ENCODE assay signal across 29 cellular contexts in the genomic region with DNA sequence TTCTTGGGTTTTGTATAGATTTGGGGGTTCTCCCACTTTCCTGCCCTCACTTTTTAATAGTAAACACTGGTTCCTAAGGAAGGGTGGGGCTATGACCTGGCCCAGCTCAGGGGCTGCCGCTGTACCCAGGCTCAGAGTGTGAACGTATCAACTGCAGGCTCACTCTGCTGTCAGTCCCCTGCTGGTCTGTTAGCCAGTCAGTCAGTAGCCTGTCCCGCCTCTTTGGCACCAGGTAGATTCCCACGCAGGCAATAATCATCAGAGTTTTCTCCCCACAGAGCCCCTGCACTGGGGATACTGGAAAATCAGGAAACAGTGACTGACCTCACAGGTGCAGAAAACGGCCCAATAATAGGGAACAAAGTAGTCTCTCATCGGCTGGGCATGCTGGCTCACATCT. TPM values are rescaled to one million over a fixed set of nuclear protein-coding genes. Genes with fewer than 3 reads are reported as not detected.
"Had no signal": no experiment of that assay in that cellular context is flagged by ENCODE, and none has a peak within 500 bp of the region (broad histone marks: within the 10 kb centered on the region; RNA-seq: fewer than 3 reads in every experiment).

No MANE protein-coding gene starts in this region.

- H3K4me3 Mint-ChIP-seq: naive thymus-derived CD8-positive, alpha-beta T cell; nephron progenitor cell; stimulated activated naive CD8-positive, alpha-beta T cell treated with anti-CD3 and anti-CD28 coated beads, Interleukin-15, amount 100 ng/mL, for 72 hours had no signal

- H3K36me3 Mint-ChIP-seq: naive thymus-derived CD8-positive, alpha-beta T cell had no signal

- H3K27ac ChIP-seq: dorsolateral prefrontal cortex, heart right ventricle, prostate gland, right atrium auricular region, suprapubic skin, vagina had no signal

- DNase-seq: dorsolateral prefrontal cortex; effector CD4-positive, alpha-beta T cell; esophagus squamous epithelium; foreskin melanocyte; glutamatergic neuron; heart right ventricle; hippocampal formation; kidney; mesenchymal stem cell; naive thymus-derived CD8-positive, alpha-beta T cell; nephron progenitor cell; nucleus accumbens; stimulated activated CD4-positive, alpha-beta T cell treated with anti-CD3 and anti-CD28 coated beads, Interleukin-12 subunit alpha, Interleukin-12 subunit beta, amount 100 ng/mL, for 4 hours; stimulated activated CD4-positive, alpha-beta T cell treated with anti-CD3 and anti-CD28 coated beads, Interleukin-1b, Interleukin-23, amount 100 ng/mL, for 48 hours; stimulated activated CD4-positive, alpha-beta T cell treated with anti-CD3 and anti-CD28 coated beads, Interleukin-4, amount 100 ng/mL, for 1 hour; stimulated activated CD8-positive, alpha-beta memory T cell treated with anti-CD3 and anti-CD28 coated beads, Interleukin-4, amount 100 ng/mL, for 48 hours; stimulated activated naive CD4-positive, alpha-beta T cell; stimulated activated naive CD8-positive, alpha-beta T cell treated with anti-CD3 and anti-CD28 coated beads, Interleukin-15, amount 100 ng/mL, for 72 hours; trophoblast cell had no signal

- H3K4me2 ChIP-seq: smooth muscle cell had no signal

- H3K4me1 Mint-ChIP-seq: naive thymus-derived CD8-positive, alpha-beta T cell had no signal

- H3K9me3 Mint-ChIP-seq: stimulated activated naive CD8-positive, alpha-beta T cell treated with anti-CD3 and anti-CD28 coated beads, Interleukin-15, amount 100 ng/mL, for 72 hours had no signal

- H3K4me1 ChIP-seq: prostate gland, right atrium auricular region, suprapubic skin, vagina had no signal

- H3K27ac Mint-ChIP-seq: naive thymus-derived CD8-positive, alpha-beta T cell; nephron progenitor cell; stimulated activated naive CD8-positive, alpha-beta T cell treated with anti-CD3 and anti-CD28 coated beads, Interleukin-15, amount 100 ng/mL, for 72 hours had no signal

- H3K4me3 ChIP-seq: dorsolateral prefrontal cortex, esophagus squamous epithelium, heart right ventricle, prostate gland, right atrium auricular region, smooth muscle cell, suprapubic skin, vagina had no signal

- H3K36me3 ChIP-seq: esophagus squamous epithelium, heart right ventricle, prostate gland, right atrium auricular region, suprapubic skin, vagina had no signal

- ATAC-seq: heart right ventricle; left lobe of liver; naive thymus-derived CD8-positive, alpha-beta T cell; sciatic nerve; stimulated activated naive CD8-positive, alpha-beta T cell treated with anti-CD3 and anti-CD28 coated beads, Interleukin-15, amount 100 ng/mL, for 72 hours had no signal

- FAIRE-seq: colon, kidney had no signal

- H3K9me3 ChIP-seq: esophagus squamous epithelium, prostate gland, right atrium auricular region, suprapubic skin, vagina had no signal

- H3K27me3 ChIP-seq: dorsolateral prefrontal cortex, right atrium auricular region, suprapubic skin, vagina had no signal

RNA-seq across cellular contexts. Expression of a gene that starts 15.0 kb away (rescaled TPM):
- total RNA-seq: epithelial cell of proximal tubule; lung microvascular endothelial cell; naive thymus-derived CD8-positive, alpha-beta T cell had no signal
- polyA plus RNA-seq: naive thymus-derived CD8-positive, alpha-beta T cell had no signal
